ENCODE assay signal across 11 cellular contexts in genomic region chr16:85492617-85492957, GRCh38.
DNase-seq lines count a peak whose midpoint lies in the region; ATAC-seq and TF ChIP-seq lines count a peak whose summit lies in the region.
"Had no signal": no experiment of that assay in that cellular context is flagged by ENCODE, and none has a peak within 500 bp of the region (broad histone marks: within the 10 kb centered on the region; RNA-seq: fewer than 3 reads in every experiment).

No MANE protein-coding gene starts in this region.

- H3K36me3 ChIP-seq in cardiac muscle cell (no peaks in the 10 kb centered on the region), endodermal cell (ENCODE audit: control insufficient read depth, insufficient read depth, low read length) (no peaks in the 10 kb centered on the region), neuronal stem cell (replicated peaks in 1 of 2; ENCODE audit: control insufficient read depth in 2 of 2, insufficient read depth in 2 of 2, low read length in 2 of 2) (no peaks in the 10 kb centered on the region)

- no peak overlapping the region for H3K4ac ChIP-seq in neuronal stem cell (ENCODE audit: low read length)

- no peak overlapping the region for H3K4me3 Mint-ChIP-seq in endodermal cell
- H3K4me3 Mint-ChIP-seq: activated naive CD4-positive, alpha-beta T cell treated with anti-CD3 and anti-CD28 coated beads, Interleukin-2, amount 10 ng/mL, durations not matched to agents 7 days and 5 days had no signal

- H3K27me3 ChIP-seq in cardiac muscle cell, result no peaks in the 10 kb centered on the region
- H3K27me3 ChIP-seq in endodermal cell (ENCODE audit: control insufficient read depth, insufficient read depth, low read length, poor library complexity, severe bottlenecking), result no peaks in the 10 kb centered on the region
- H3K27me3 ChIP-seq in neuronal stem cell (ENCODE audit: control insufficient read depth in 3 of 3, insufficient read depth in 3 of 3, low read depth in 1 of 3, low read length in 3 of 3), result no peaks in the 10 kb centered on the region

- no peaks in the 10 kb centered on the region for H3K36me3 Mint-ChIP-seq in endodermal cell (ENCODE audit: low read depth)
- H3K36me3 Mint-ChIP-seq: activated naive CD4-positive, alpha-beta T cell treated with anti-CD3 and anti-CD28 coated beads, Interleukin-2, amount 10 ng/mL, durations not matched to agents 7 days and 5 days; naive thymus-derived CD8-positive, alpha-beta T cell had no signal

- peak overlapping the region; percentile 18 for H2BK12ac ChIP-seq in neuronal stem cell (ENCODE audit: low read length)

- peak overlapping the region; percentile 81 for H3K18ac ChIP-seq in neuronal stem cell (ENCODE audit: low read length)

- no peaks in the 10 kb centered on the region for H3K9me3 ChIP-seq in cardiac muscle cell (ENCODE audit: low read depth)
- no peaks in the 10 kb centered on the region for H3K9me3 ChIP-seq in endodermal cell (ENCODE audit: control insufficient read depth, low read length)
- no peaks in the 10 kb centered on the region for H3K9me3 ChIP-seq in neuronal stem cell (replicated peaks in 1 of 2; ENCODE audit: control insufficient read depth in 2 of 2, insufficient read depth in 1 of 2, low read depth in 1 of 2, low read length in 2 of 2)

- WGBS in endodermal cell (ENCODE audit: insufficient coverage in 1 of 2, insufficient read length in 1 of 2), 2 experiments, result 92 to 100% methylated on average over 4 to 6 of the region's 6 CpGs
- no CpG with 5 or more reads among the region's 6 CpGs for WGBS in neuronal stem cell (ENCODE audit: extremely low coverage in 2 of 2, insufficient read length in 2 of 2, insufficient replicate concordance in 1 of 2), 2 donors

- peak overlapping the region; percentile 31 for H3K27ac Mint-ChIP-seq in endodermal cell
- H3K27ac Mint-ChIP-seq: activated naive CD4-positive, alpha-beta T cell treated with anti-CD3 and anti-CD28 coated beads, Interleukin-2, amount 10 ng/mL, durations not matched to agents 7 days and 5 days had no signal

- no peak for ATAC-seq in Right ventricle myocardium inferior
- no peak for ATAC-seq in GM19463 (IDR thresholded peaks at IDR 0.05; ENCODE audit: unreplicated experiment)
- no peak for ATAC-seq in GM21515 (IDR thresholded peaks at IDR 0.05; ENCODE audit: unreplicated experiment)
- no peak for ATAC-seq in GM19467 (IDR thresholded peaks at IDR 0.05; ENCODE audit: unreplicated experiment)

- H2AK5ac ChIP-seq in neuronal stem cell (ENCODE audit: low read depth, low read length), result peak overlapping the region; percentile 41

- H3K4me3 ChIP-seq in cardiac muscle cell, result no peak overlapping the region
- no peak overlapping the region for H3K4me3 ChIP-seq in endodermal cell (ENCODE audit: low read length)
- no peak overlapping the region for H3K4me3 ChIP-seq in neuronal stem cell (ENCODE audit: low read length in 2 of 2)

- no peak overlapping the region for H3K9ac ChIP-seq in endodermal cell (ENCODE audit: extremely low read depth, low read length, poor library complexity, severe bottlenecking)
- no peak overlapping the region for H3K9ac ChIP-seq in neuronal stem cell (ENCODE audit: low read depth, low read length, poor library complexity)

- peaks cover 9% of the 10 kb centered on the region for H3K4me1 Mint-ChIP-seq in endodermal cell

- peak overlapping the region; percentile 87 for H2BK15ac ChIP-seq in neuronal stem cell (ENCODE audit: low read length)

- H3K27me3 Mint-ChIP-seq in endodermal cell (ENCODE audit: insufficient read depth), result no peaks in the 10 kb centered on the region

- H3K14ac ChIP-seq in neuronal stem cell (ENCODE audit: low read length), result no peak overlapping the region

- H4K8ac ChIP-seq in neuronal stem cell (ENCODE audit: low read depth, low read length), result no peak overlapping the region

- H2BK120ac ChIP-seq in neuronal stem cell (ENCODE audit: low read depth, low read length), result no peak overlapping the region

- no peak overlapping the region for H2AFZ ChIP-seq in neuronal stem cell (ENCODE audit: low read length)

- no peak overlapping the region for H3K4me2 ChIP-seq in neuronal stem cell (ENCODE audit: insufficient read depth, low read length, poor library complexity, severe bottlenecking)

- H3K9me3 Mint-ChIP-seq in endodermal cell, result no peaks in the 10 kb centered on the region
- H3K9me3 Mint-ChIP-seq: activated naive CD4-positive, alpha-beta T cell treated with anti-CD3 and anti-CD28 coated beads, Interleukin-2, amount 10 ng/mL, durations not matched to agents 7 days and 5 days; naive thymus-derived CD8-positive, alpha-beta T cell had no signal

- H3K27ac ChIP-seq in cardiac muscle cell (peak overlapping the region; percentile 94), endodermal cell (ENCODE audit: low read depth, low read length) (no peak overlapping the region), neuronal stem cell (replicated peaks; ENCODE audit: low read length) (no peak overlapping the region)

- no peak overlapping the region for H2BK5ac ChIP-seq in neuronal stem cell (ENCODE audit: low read length)

- TF ChIP-seq CTCF in cardiac muscle cell (IDR thresholded peaks at IDR 0.05; ENCODE audit: low read depth, low read length), result no peak
- no peak for TF ChIP-seq CTCF in endodermal cell (conservative IDR thresholded peaks at IDR 0.05)

- no peak overlapping the region for H3K23ac ChIP-seq in neuronal stem cell (ENCODE audit: low read depth, low read length, poor library complexity)

- H4K91ac ChIP-seq in neuronal stem cell (ENCODE audit: low read depth, low read length, poor library complexity), result no peak overlapping the region

- peaks cover 32% of the 10 kb centered on the region for H3K4me1 ChIP-seq in cardiac muscle cell (ENCODE audit: low read depth)
- H3K4me1 ChIP-seq in endodermal cell (ENCODE audit: control insufficient read depth, insufficient read depth, low read length), result peaks cover 7% of the 10 kb centered on the region
- H3K4me1 ChIP-seq in neuronal stem cell (ENCODE audit: control insufficient read depth in 2 of 2, insufficient read depth in 1 of 2, low read depth in 1 of 2, low read length in 2 of 2), result peaks cover 5 to 6% of the 10 kb centered on the region in 2 donors

- H3K79me1 ChIP-seq in neuronal stem cell (ENCODE audit: low read depth, low read length), result no peaks in the 10 kb centered on the region

- intact Hi-C loops in Right ventricle myocardium inferior (cut with DNase I), result no loop called here

- DNase-seq in cardiac muscle cell (ENCODE audit: low read depth in 1 of 2, low spot score in 1 of 2) (no peak), Right ventricle myocardium inferior (ENCODE audit: missing footprints) (no peak), endodermal cell (no peak), neuronal stem cell (ENCODE audit: low spot score) (no peak), medulla oblongata (ENCODE audit: extremely low spot score) (no peak)
- DNase-seq: stimulated activated naive CD4-positive, alpha-beta T cell had no signal
